In genomic region chr4:151098191-151098590, GRCh38 we compare ENCODE assay signal across 8 cellular contexts. TPM values are rescaled to one million over a fixed set of nuclear protein-coding genes. Genes with fewer than 3 reads are reported as not detected.
DNase-seq lines count a peak whose midpoint lies in the region; ATAC-seq lines count a peak whose summit lies in the region.

No MANE protein-coding gene starts in this region.

- H3K18ac ChIP-seq in trophoblast cell (ENCODE audit: low read length), result no peak overlapping the region

- peak; percentile 19 for ATAC-seq in HG03159 (IDR thresholded peaks at IDR 0.05; ENCODE audit: unreplicated experiment)
- ATAC-seq in activated CD8-positive, alpha-beta T cell treated with anti-CD3 and anti-CD28 coated beads, Interleukin-2, amount 10 ng/mL, durations not matched to agents 7 days and 5 days, result no peak
- no peak for ATAC-seq in activated CD4-positive, CD25-positive, alpha-beta regulatory T cell treated with anti-CD3 and anti-CD28 coated beads, Interleukin-2, amount 50 U/mL, for 24 hours

- no peaks in the 10 kb centered on the region for H3K9me3 Mint-ChIP-seq in activated CD8-positive, alpha-beta T cell treated with anti-CD3 and anti-CD28 coated beads, Interleukin-2, amount 10 ng/mL, durations not matched to agents 7 days and 5 days (ENCODE audit: insufficient read depth)

- H3K4ac ChIP-seq in trophoblast cell (ENCODE audit: low read depth, low read length), result no peak overlapping the region

- peaks cover 5 to 13% of the 10 kb centered on the region in 2 experiments for H3K36me3 ChIP-seq in trophoblast cell (ENCODE audit: control insufficient read depth in 1 of 2, insufficient read depth in 2 of 2, low read length in 2 of 2)

- no peak overlapping the region for H3K4me3 ChIP-seq in trophoblast cell (ENCODE audit: low read depth, low read length)

- no peaks in the 10 kb centered on the region for H3K9me3 ChIP-seq in trophoblast cell (ENCODE audit: insufficient read depth, low read depth, low read length)

- no peak overlapping the region for H3K23ac ChIP-seq in trophoblast cell (ENCODE audit: low read length)

- no peak overlapping the region for H3K14ac ChIP-seq in trophoblast cell (ENCODE audit: low read length)

- H2AK5ac ChIP-seq in trophoblast cell (ENCODE audit: low read length), result no peak overlapping the region

- H2BK120ac ChIP-seq in trophoblast cell (ENCODE audit: insufficient read depth, low read length, poor library complexity), result no peak overlapping the region

- H3K79me1 ChIP-seq in trophoblast cell (ENCODE audit: low read length), result peaks cover 9% of the 10 kb centered on the region

- peaks cover 4% of the 10 kb centered on the region for H3K27me3 Mint-ChIP-seq in activated CD8-positive, alpha-beta T cell treated with anti-CD3 and anti-CD28 coated beads, Interleukin-2, amount 10 ng/mL, durations not matched to agents 7 days and 5 days (ENCODE audit: low read depth)

- H3K9ac ChIP-seq in trophoblast cell (ENCODE audit: low read length), result no peak overlapping the region

- no CpG with 5 or more reads among the region's 5 CpGs for WGBS in trophoblast cell (ENCODE audit: extremely low coverage, insufficient coverage, insufficient read length)

- H4K91ac ChIP-seq in trophoblast cell (ENCODE audit: low read depth, low read length), result no peak overlapping the region

- peaks cover 8% of the 10 kb centered on the region for H3K79me2 ChIP-seq in trophoblast cell (ENCODE audit: control insufficient read depth, insufficient read depth, low read length, poor library complexity)

- H3K4me2 ChIP-seq in trophoblast cell (ENCODE audit: low read length), result no peak overlapping the region

- H2AFZ ChIP-seq in trophoblast cell (ENCODE audit: insufficient read depth, low read length, poor library complexity), result no peak overlapping the region

- POLR2A ChIA-PET in activated CD8-positive, alpha-beta T cell treated with anti-CD3 and anti-CD28 coated beads, Interleukin-2, amount 10 ng/mL, durations not matched to agents 7 days and 5 days (lab: Charles Lee), result interaction anchor here (0.9 to 2.1 kb wide), 6 partner anchors 8 to 1681 kb away, joined by 3 to 7 read pairs (median 4); partner anchors contain the start of genes ARFIP1, LRBA and TIGD4

- peaks cover 37% of the 10 kb centered on the region for H3K4me1 Mint-ChIP-seq in activated CD8-positive, alpha-beta T cell treated with anti-CD3 and anti-CD28 coated beads, Interleukin-2, amount 10 ng/mL, durations not matched to agents 7 days and 5 days (ENCODE audit: low read depth)

- no peak overlapping the region for H4K12ac ChIP-seq in trophoblast cell (ENCODE audit: low read depth, low read length)

- H3K4me1 ChIP-seq in trophoblast cell (ENCODE audit: control insufficient read depth in 1 of 2, insufficient read depth in 2 of 2, low read length in 2 of 2), result no peaks in the 10 kb centered on the region

- H3K4me3 Mint-ChIP-seq in activated CD8-positive, alpha-beta T cell treated with anti-CD3 and anti-CD28 coated beads, Interleukin-2, amount 10 ng/mL, durations not matched to agents 7 days and 5 days, result peak overlapping the region; percentile 34

- peaks cover 37% of the 10 kb centered on the region for H3K36me3 Mint-ChIP-seq in activated CD8-positive, alpha-beta T cell treated with anti-CD3 and anti-CD28 coated beads, Interleukin-2, amount 10 ng/mL, durations not matched to agents 7 days and 5 days (ENCODE audit: low read depth)

- CTCF ChIA-PET in activated CD8-positive, alpha-beta T cell treated with anti-CD3 and anti-CD28 coated beads, Interleukin-2, amount 10 ng/mL, durations not matched to agents 7 days and 5 days (lab: Charles Lee), result interaction anchor here (0.7 to 1.3 kb wide), 2 partner anchors 16 to 84 kb away, joined by 3 to 4 read pairs; no protein-coding TSS in a partner anchor

- peak overlapping the region; percentile 50 for H4K8ac ChIP-seq in trophoblast cell (ENCODE audit: low read depth, low read length)

- peak overlapping the region; percentile 56 for H2BK12ac ChIP-seq in trophoblast cell (ENCODE audit: low read length)

- H3K27ac ChIP-seq in trophoblast cell (ENCODE audit: low read depth, low read length), result no peak overlapping the region

- no peaks in the 10 kb centered on the region for H3K27me3 ChIP-seq in trophoblast cell (ENCODE audit: insufficient read depth, low read length)

- DNase-seq in NOMO-1 (lab: John Stamatoyannopoulos, UW; ENCODE audit: unreplicated experiment in 2 of 2) (peak; percentile 8 to 17), NOMO-1 treated with dmso at 0.1 percent for 144 hours (lab: John Stamatoyannopoulos, UW; ENCODE audit: unreplicated experiment) (no peak), trophoblast cell (no peak), posterior cingulate gyrus (no peak), NCI-H2029 (lab: John Stamatoyannopoulos, UW) (no peak)
- DNase-seq in activated CD8-positive, alpha-beta T cell treated with anti-CD3 and anti-CD28 coated beads, Interleukin-2, amount 10 ng/mL, durations not matched to agents 7 days and 5 days, result no peak

- intact Hi-C loops in posterior cingulate gyrus (cut with DNase I), result loop anchor here (2.0 kb wide), 1 partner anchor 81 kb away; no protein-coding TSS in a partner anchor

- peak overlapping the region; percentile 99 for H3K27ac Mint-ChIP-seq in activated CD8-positive, alpha-beta T cell treated with anti-CD3 and anti-CD28 coated beads, Interleukin-2, amount 10 ng/mL, durations not matched to agents 7 days and 5 days

- no peak overlapping the region for H2BK5ac ChIP-seq in trophoblast cell (ENCODE audit: low read depth, low read length, poor library complexity)

RNA-seq across cellular contexts. Expression of gene RPS3A, which starts 1.2 kb away (rescaled TPM):
- total RNA-seq in activated CD8-positive, alpha-beta T cell treated with anti-CD3 and anti-CD28 coated beads, Interleukin-2, amount 10 ng/mL, durations not matched to agents 7 days and 5 days, result 1,000 to 10,000 TPM; 1,540 to 1,580 TPM
- 3,412 and 3,421 TPM in 2 replicates for polyA plus RNA-seq in trophoblast cell (2013)

Comparison
In these comparisons a context has a peak if more than half of its experiments do, and no peak if none do; other contexts are left out.
1. DNase-seq: peak in NOMO-1 (2 of 2); none in NOMO-1 treated with dmso at 0.1 percent for 144 hours (single experiment), activated CD8-positive, alpha-beta T cell treated with anti-CD3 and anti-CD28 coated beads, Interleukin-2, amount 10 ng/mL, durations not matched to agents 7 days and 5 days (single experiment), trophoblast cell (0 of 2), posterior cingulate gyrus (0 of 10) and NCI-H2029 (single experiment).